18 cellular contexts compared by ENCODE assay signal in genomic region chr3:121969631-121970030, GRCh38. TPM values are rescaled to one million over a fixed set of nuclear protein-coding genes. Genes with fewer than 3 reads are reported as not detected.
"Had no signal": no experiment of that assay in that cellular context is flagged by ENCODE, and none has a peak within 500 bp of the region (broad histone marks: within the 10 kb centered on the region; RNA-seq: fewer than 3 reads in every experiment).

No MANE protein-coding gene starts in this region.

- H3K36me3 ChIP-seq: esophagus squamous epithelium, neural progenitor cell, spleen, stomach, upper lobe of right lung had no signal

- H3K27me3 ChIP-seq: esophagus squamous epithelium, neural progenitor cell, spleen, stomach, testis, upper lobe of right lung had no signal

- H3K9ac ChIP-seq: neural progenitor cell had no signal

- H3K4me1 ChIP-seq: esophagus squamous epithelium, neural progenitor cell, spleen, stomach, testis, upper lobe of right lung had no signal

- DNase-seq: activated CD4-positive, CD25-positive, alpha-beta regulatory T cell treated with anti-CD3 and anti-CD28 coated beads, Interleukin-2, amount 50 U/mL, for 72 hours; activated naive CD4-positive, alpha-beta T cell treated with Interleukin-2 at 50 U/mL for 16 hours; activated T-cell treated with anti-CD3 and anti-CD28 coated beads for 4 hours; esophagus squamous epithelium; left colon; naive B cell; spleen; stomach; T-cell; T1000; testis; upper lobe of right lung had no signal

- H3K4me2 ChIP-seq: neural progenitor cell had no signal

- ATAC-seq: left colon, sciatic nerve, T-cell, upper lobe of right lung had no signal

- H2AFZ ChIP-seq: neural progenitor cell had no signal

- H3K27ac ChIP-seq: esophagus squamous epithelium, neural progenitor cell, spleen, stomach, testis, upper lobe of right lung had no signal

- H3K9me3 ChIP-seq: esophagus squamous epithelium, stomach, testis, upper lobe of right lung had no signal

- H3K4me3 ChIP-seq: esophagus squamous epithelium, lung, neural progenitor cell, spleen, stomach, testis, upper lobe of right lung had no signal

RNA-seq across cellular contexts. Expression of gene ILDR1, which starts 52.4 kb away (rescaled TPM):
- total RNA-seq: cardiac septum, fibroblast of villous mesenchyme, osteocyte, sciatic nerve had no signal
